In the genomic region with DNA sequence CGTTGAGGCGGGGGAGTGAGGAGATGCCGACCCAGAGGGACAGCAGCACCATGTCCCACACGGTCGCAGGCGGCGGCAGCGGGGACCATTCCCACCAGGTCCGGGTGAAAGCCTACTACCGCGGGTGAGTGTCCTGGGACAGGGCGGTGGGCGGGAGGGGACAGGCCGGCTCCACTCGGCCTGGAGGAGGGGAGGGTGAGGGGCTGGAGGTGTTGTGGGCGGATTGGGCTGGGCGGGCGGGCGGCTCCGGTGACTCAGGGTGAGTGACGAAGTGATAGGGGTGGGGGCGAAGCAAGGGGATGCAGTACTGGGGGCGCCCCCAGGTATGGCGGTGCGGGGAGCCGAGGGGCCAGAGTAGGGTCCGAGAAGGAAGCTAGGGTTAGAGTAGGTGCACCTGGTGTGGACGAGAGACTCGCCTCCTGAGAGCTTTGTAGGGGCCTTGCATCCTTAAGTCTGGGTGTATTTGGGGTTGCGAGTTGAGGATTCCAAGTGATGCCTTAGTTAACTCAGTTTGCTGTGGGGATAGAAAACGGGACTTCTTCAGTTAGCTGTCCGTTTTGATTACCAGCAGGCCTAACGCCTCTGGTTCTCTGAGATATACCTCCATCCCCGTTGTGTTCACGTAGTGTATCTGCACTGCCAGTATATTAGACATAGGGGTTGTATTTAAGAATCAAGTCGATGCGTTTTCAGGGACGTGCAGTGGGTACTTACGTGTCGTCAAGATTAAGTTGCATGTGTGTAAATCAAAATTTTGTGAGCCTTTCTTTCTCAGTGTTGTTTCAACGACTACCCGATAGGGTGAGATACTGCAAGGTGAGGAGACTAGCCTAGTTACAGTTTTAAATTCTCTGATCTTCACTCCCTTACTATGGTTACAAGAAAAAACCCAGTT, we compare ENCODE assay signal across 8 cellular contexts. TPM values are rescaled to one million over a fixed set of nuclear protein-coding genes. Genes with fewer than 3 reads are reported as not detected.
DNase-seq lines count a peak whose midpoint lies in the region; ATAC-seq and TF ChIP-seq lines count a peak whose summit lies in the region.

No MANE protein-coding gene starts in this region.

- H3K27me3 ChIP-seq in duodenal mucosa (ENCODE audit: control insufficient read depth in 1 of 2, insufficient read depth in 2 of 2, low read length in 2 of 2) (no peaks in the 10 kb centered on the region), lower lobe of right lung (ENCODE audit: low read depth) (no peaks in the 10 kb centered on the region)

- ATAC-seq in GM21825 (IDR thresholded peaks at IDR 0.05; ENCODE audit: unreplicated experiment) = peak; percentile 30
- ATAC-seq in lower lobe of right lung = peak; percentile 71 to 72
- no peak for ATAC-seq in GM21381 (IDR thresholded peaks at IDR 0.05; ENCODE audit: unreplicated experiment)

- H3K27ac ChIP-seq in duodenal mucosa (ENCODE audit: low read depth, low read length) (peak overlapping the region; percentile 88), lower lobe of right lung (peak overlapping the region; percentile 92)

- TF ChIP-seq CTCF in LNCaP clone FGC (IDR thresholded peaks at IDR 0.05; ENCODE audit: control insufficient read depth, extremely low read depth, insufficient read depth) (0 out of 2 replicates have a peak, but pooled peaks have one; percentile 7), lower lobe of right lung (IDR thresholded peaks at IDR 0.05) (no peak)

- no peaks in the 10 kb centered on the region for H3K36me3 ChIP-seq in duodenal mucosa (ENCODE audit: control insufficient read depth in 1 of 2, insufficient read depth in 2 of 2, low read length in 2 of 2)
- H3K36me3 ChIP-seq in lower lobe of right lung = no peaks in the 10 kb centered on the region

- H3K9me3 ChIP-seq in duodenal mucosa (ENCODE audit: control insufficient read depth in 1 of 2, low read length in 2 of 2) = no peaks in the 10 kb centered on the region
- no peaks in the 10 kb centered on the region for H3K9me3 ChIP-seq in lower lobe of right lung

- no peak for DNase-seq in LNCaP clone FGC (ENCODE audit: low read depth)
- DNase-seq in activated CD4-positive, CD25-positive, alpha-beta regulatory T cell (lab: John Stamatoyannopoulos, UW) = peak; percentile 3 to 44 (median 25)
- DNase-seq in lower lobe of right lung = peak; percentile 72
- peak; percentile 5 for DNase-seq in stimulated activated CD8-positive, alpha-beta memory T cell treated with anti-CD3 and anti-CD28 coated beads, Interleukin-12 subunit alpha, Interleukin-12 subunit beta, amount 100 ng/mL, for 24 hours (ENCODE audit: extremely low read depth)

- intact Hi-C loops in lower lobe of right lung (cut with DNase I) = no loop called here

- H3K9ac ChIP-seq in duodenal mucosa (ENCODE audit: low read depth in 1 of 2, low read length in 2 of 2) = peak overlapping the region; percentile 69 to 85

- H3K4me3 ChIP-seq in GM08714 (ENCODE audit: low read length) = peak overlapping the region; percentile 94
- peak overlapping the region; percentile 92 for H3K4me3 ChIP-seq in LNCaP clone FGC (ENCODE audit: low read depth, low read length)
- peak overlapping the region; percentile 82 to 94 for H3K4me3 ChIP-seq in duodenal mucosa (ENCODE audit: low read depth in 1 of 2, low read length in 2 of 2)
- peak overlapping the region; percentile 80 for H3K4me3 ChIP-seq in lower lobe of right lung

- H3K4me1 ChIP-seq in duodenal mucosa (ENCODE audit: control insufficient read depth in 1 of 2, insufficient read depth in 2 of 2, low read length in 2 of 2) (peaks cover 5 to 10% of the 10 kb centered on the region in 2 donors), lower lobe of right lung (peaks cover 18% of the 10 kb centered on the region)

RNA-seq across cellular contexts. Expression of gene PRKCI, which starts 0.7 kb away (rescaled TPM):
- total RNA-seq in lower lobe of right lung = 45.9 TPM

RNA-seq across cellular contexts. Expression of gene PHC3, which starts 41.4 kb away (rescaled TPM):
- total RNA-seq in lower lobe of right lung = 89.9 TPM
